17 cellular contexts compared by ENCODE assay signal in the genomic region with DNA sequence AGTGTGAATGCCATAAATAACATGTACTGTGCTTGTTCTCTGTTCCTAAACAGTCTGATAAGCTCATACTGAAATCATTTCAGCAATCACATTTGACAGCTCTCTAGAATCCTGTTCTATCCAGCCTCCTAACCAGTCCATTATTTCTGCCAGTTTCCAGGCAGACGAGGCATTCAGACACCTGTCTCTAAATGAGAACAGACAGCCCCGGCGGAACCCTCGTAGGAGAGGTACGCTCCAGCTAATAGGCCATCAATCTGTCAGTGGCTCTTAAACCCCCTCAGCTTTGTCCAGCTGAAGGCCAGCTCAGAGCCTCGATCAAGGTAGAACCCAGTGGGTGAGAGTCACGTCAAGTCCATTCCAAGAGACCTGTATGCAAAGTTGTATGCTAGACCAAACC.
DNase-seq lines count a peak whose midpoint lies in the region; TF ChIP-seq lines count a peak whose summit lies in the region.
"Had no signal": no experiment of that assay in that cellular context is flagged by ENCODE, and none has a peak within 500 bp of the region (broad histone marks: within the 10 kb centered on the region; RNA-seq: fewer than 3 reads in every experiment).

No MANE protein-coding gene starts in this region.

- H3K27ac ChIP-seq in WERI-Rb-1 (no peak overlapping the region), hepatocyte (peak overlapping the region; percentile 53)
- H3K27ac ChIP-seq: KMS-11, Peyer's patch, SJSA1 had no signal

- WGBS in hepatocyte (ENCODE audit: low lambda C conversion rate, missing lambda C conversion rate), result 70% methylated on average over 7 of the region's 7 CpGs

- no peaks in the 10 kb centered on the region for H3K36me3 ChIP-seq in WERI-Rb-1
- no peaks in the 10 kb centered on the region for H3K36me3 ChIP-seq in hepatocyte (replicated peaks; ENCODE audit: insufficient read depth, low read depth)
- H3K36me3 ChIP-seq: Peyer's patch, SJSA1 had no signal

- TF ChIP-seq CTCF in WERI-Rb-1 (IDR thresholded peaks at IDR 0.05; ENCODE audit: low read depth, low read length), result no peak
- TF ChIP-seq CTCF in hepatocyte (IDR thresholded peaks at IDR 0.05; ENCODE audit: poor library complexity), result no peak

- no peak overlapping the region for H2AFZ ChIP-seq in hepatocyte

- DNase-seq in NCI-H82 (lab: John Stamatoyannopoulos, UW) (peak; percentile 1), NCI-H82 treated with DMSO at 0.1 percent for 48 hours (lab: John Stamatoyannopoulos, UW; ENCODE audit: unreplicated experiment) (no peak), WERI-Rb-1 (peak; percentile 72), hepatocyte (ENCODE audit: low spot score) (peak; percentile 20), retina (peak; percentile 43), medulla oblongata (ENCODE audit: extremely low spot score) (no peak), NCI-H510A treated with DMSO at 0.1 percent for 48 hours (lab: John Stamatoyannopoulos, UW) (no peak)
- DNase-seq: CD4-positive, alpha-beta T cell; COR-L47; DMS79; IMR-90; NCI-H1092 treated with DMSO at 0.1 percent for 48 hours; NCI-H2029 treated with DMSO at 0.1 percent for 48 hours; NCI-H774; Peyer's patch had no signal

- H3K79me2 ChIP-seq in hepatocyte, result no peaks in the 10 kb centered on the region

- no peaks in the 10 kb centered on the region for H4K20me1 ChIP-seq in hepatocyte (ENCODE audit: insufficient read depth, poor library complexity, severe bottlenecking)

- peak overlapping the region; percentile 37 for H3K4me2 ChIP-seq in hepatocyte
- H3K4me2 ChIP-seq: KMS-11 had no signal

- peaks cover 23% of the 10 kb centered on the region for H3K4me1 ChIP-seq in hepatocyte (ENCODE audit: insufficient read depth)
- H3K4me1 ChIP-seq: Peyer's patch, SJSA1 had no signal

- H3K9me2 ChIP-seq in hepatocyte (replicated peaks; ENCODE audit: insufficient read depth), result no peaks in the 10 kb centered on the region

- H3K4me3 ChIP-seq in WERI-Rb-1 (ENCODE audit: low read depth, low read length), result no peak overlapping the region
- H3K4me3 ChIP-seq in hepatocyte, result no peak overlapping the region
- H3K4me3 ChIP-seq: Peyer's patch, SJSA1 had no signal

- H3K9me3 ChIP-seq in WERI-Rb-1 (ENCODE audit: severe bottlenecking) (no peaks in the 10 kb centered on the region), hepatocyte (ENCODE audit: low read depth) (no peaks in the 10 kb centered on the region)
- H3K9me3 ChIP-seq: Peyer's patch, SJSA1 had no signal

- H3K27me3 ChIP-seq in WERI-Rb-1 (ENCODE audit: insufficient read depth, low read depth, severe bottlenecking) (no peaks in the 10 kb centered on the region), hepatocyte (no peaks in the 10 kb centered on the region)
- H3K27me3 ChIP-seq: Peyer's patch, SJSA1 had no signal

Comparison
In these comparisons a context has a peak if more than half of its experiments do, and no peak if none do; other contexts are left out.
1. DNase-seq: peak in NCI-H82 (single experiment), WERI-Rb-1 (single experiment), hepatocyte (single experiment) and retina (single experiment); none in NCI-H82 treated with DMSO at 0.1 percent for 48 hours (single experiment), medulla oblongata (single experiment) and NCI-H510A treated with DMSO at 0.1 percent for 48 hours (single experiment).